ENCODE assay signal across 18 cellular contexts in the genomic region with DNA sequence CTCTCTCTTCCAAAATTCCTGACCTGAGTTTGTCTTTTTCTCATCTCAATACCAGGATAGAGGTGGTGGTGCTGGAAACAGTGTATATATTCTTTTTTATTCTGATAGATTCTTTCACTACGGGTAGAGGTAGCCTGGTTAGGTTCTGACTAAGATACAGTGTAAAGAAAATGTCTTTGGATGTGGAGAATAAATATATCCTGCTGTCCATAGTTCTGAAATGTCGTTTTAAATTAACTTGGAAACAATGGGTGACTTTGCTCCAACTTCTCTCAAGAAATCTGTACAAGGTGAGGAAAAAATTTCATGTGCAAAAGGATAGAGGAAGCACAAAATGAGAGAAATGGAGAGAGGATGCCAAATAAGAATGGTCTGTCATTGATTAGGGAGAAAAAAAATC.
"Had no signal": no experiment of that assay in that cellular context is flagged by ENCODE, and none has a peak within 500 bp of the region (broad histone marks: within the 10 kb centered on the region; RNA-seq: fewer than 3 reads in every experiment).

No MANE protein-coding gene starts in this region.

- H3K4me1 ChIP-seq: lower lobe of right lung had no signal

- H3K36me3 ChIP-seq: esophagus muscularis mucosa, heart right ventricle, left ventricle myocardium inferior, lower lobe of right lung had no signal

- H3K9me3 ChIP-seq: esophagus muscularis mucosa, heart right ventricle, left ventricle myocardium inferior, lower lobe of right lung, mucosa of descending colon had no signal

- H3K4me3 ChIP-seq: coronary artery, dorsolateral prefrontal cortex, esophagus muscularis mucosa, heart right ventricle, left ventricle myocardium inferior, lower lobe of right lung, mucosa of descending colon had no signal

- H3K27ac ChIP-seq: coronary artery, dorsolateral prefrontal cortex, esophagus muscularis mucosa, foreskin keratinocyte, heart right ventricle, lower lobe of right lung had no signal

- H3K27me3 ChIP-seq: dorsolateral prefrontal cortex, esophagus muscularis mucosa, foreskin keratinocyte, heart right ventricle had no signal

- ATAC-seq: foreskin keratinocyte; heart right ventricle; left cardiac atrium; left lobe of liver; lower lobe of right lung; mucosa of descending colon; naive thymus-derived CD4-positive, alpha-beta T cell had no signal

- DNase-seq: dermis blood vessel endothelial cell; dorsolateral prefrontal cortex; effector CD4-positive, alpha-beta T cell; effector memory CD4-positive, alpha-beta T cell; foreskin keratinocyte; glutamatergic neuron; head of caudate nucleus; heart right ventricle; hippocampal formation; left cardiac atrium; left ventricle myocardium inferior; lower lobe of right lung; mesenchymal stem cell; mucosa of descending colon; naive thymus-derived CD4-positive, alpha-beta T cell had no signal
